In the genomic region with DNA sequence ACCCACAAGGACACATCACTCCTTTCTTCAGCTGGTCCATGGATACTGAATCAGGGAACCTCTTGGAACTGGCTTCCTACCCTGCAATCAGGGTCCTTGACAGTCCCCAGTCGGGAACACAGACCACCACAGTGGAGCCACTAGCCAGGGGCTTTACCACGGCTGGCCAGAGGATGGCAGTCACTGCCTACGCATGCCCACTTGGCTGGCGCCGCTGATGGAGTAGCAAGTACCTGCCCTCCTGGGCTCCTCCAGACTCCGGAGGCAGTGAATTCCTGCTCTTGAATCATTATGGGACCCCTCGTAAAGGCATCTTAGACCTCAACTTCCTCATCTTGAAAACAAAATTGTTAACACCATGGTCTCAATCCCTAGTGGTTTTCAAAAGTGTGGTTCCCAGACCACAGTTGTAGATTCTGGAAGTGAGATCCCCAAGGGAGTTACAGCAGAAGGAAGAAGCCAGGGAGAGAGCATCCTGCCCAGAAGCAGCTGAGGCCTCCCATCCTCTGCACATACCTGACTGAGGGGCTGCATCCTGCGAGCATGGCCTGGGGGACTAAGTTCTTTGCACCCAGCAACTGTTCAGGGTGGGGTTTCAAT, we compare ENCODE assay signal across 8 cellular contexts.
DNase-seq lines count a peak whose midpoint lies in the region; ATAC-seq and TF ChIP-seq lines count a peak whose summit lies in the region.

No MANE protein-coding gene starts in this region.

- H3K4me1 Mint-ChIP-seq in T-helper 2 cell treated with Interferon-gamma antibody and Interleukin-4, amounts not matched to agents 5 μg/mL and 100 μg/mL, for 36 hours (ENCODE audit: low read depth) = peaks cover 5% of the 10 kb centered on the region

- in situ Hi-C loops in T47D (cut with HindIII; ENCODE audit: low pct_unique_long_range_greater_than_20kb, low sequenced_read_pairs) = no loop called here

- peak; percentile 6 for DNase-seq in NCI-H146 treated with DMSO at 0.1 percent for 48 hours (lab: John Stamatoyannopoulos, UW; ENCODE audit: unreplicated experiment)
- DNase-seq in T-helper 2 cell treated with Interferon-gamma antibody and Interleukin-4, amounts not matched to agents 5 μg/mL and 100 μg/mL, for 36 hours (ENCODE audit: low spot score) = peak; percentile 31
- peak; percentile 56 to 74 for DNase-seq in T47D (ENCODE audit: low read depth in 1 of 2, low spot score in 1 of 2)
- peak; percentile 64 for DNase-seq in iris pigment epithelial cell (ENCODE audit: low read depth)
- peak; percentile 63 for DNase-seq in stimulated activated CD4-positive, alpha-beta T cell treated with anti-CD3 and anti-CD28 coated beads, Interleukin-1b, Interleukin-23, amount 100 ng/mL, for 48 hours

- peak; percentile 94 for TF ChIP-seq CTCF in 22Rv1 (IDR thresholded peaks at IDR 0.05)
- peak; percentile 90 for TF ChIP-seq CTCF in GM12874 (IDR thresholded peaks at IDR 0.05; ENCODE audit: insufficient read depth, low read depth, low read length)

- no peaks in the 10 kb centered on the region for H3K9me3 Mint-ChIP-seq in T-helper 2 cell treated with Interferon-gamma antibody and Interleukin-4, amounts not matched to agents 5 μg/mL and 100 μg/mL, for 36 hours

- H3K27ac ChIP-seq in 22Rv1 = no peak overlapping the region

- no peak for ATAC-seq in GM18867 (IDR thresholded peaks at IDR 0.05; ENCODE audit: unreplicated experiment)

- no peak overlapping the region for H3K27ac Mint-ChIP-seq in T-helper 2 cell treated with Interferon-gamma antibody and Interleukin-4, amounts not matched to agents 5 μg/mL and 100 μg/mL, for 36 hours

- H3K27me3 Mint-ChIP-seq in T-helper 2 cell treated with Interferon-gamma antibody and Interleukin-4, amounts not matched to agents 5 μg/mL and 100 μg/mL, for 36 hours (ENCODE audit: low read depth) = peaks cover 10% of the 10 kb centered on the region

- H3K4me3 Mint-ChIP-seq in T-helper 2 cell treated with Interferon-gamma antibody and Interleukin-4, amounts not matched to agents 5 μg/mL and 100 μg/mL, for 36 hours = no peak overlapping the region

- H3K36me3 Mint-ChIP-seq in T-helper 2 cell treated with Interferon-gamma antibody and Interleukin-4, amounts not matched to agents 5 μg/mL and 100 μg/mL, for 36 hours (ENCODE audit: low read depth) = no peaks in the 10 kb centered on the region

Comparison
In these comparisons a context has a peak if more than half of its experiments do, and no peak if none do; other contexts are left out.
1. DNase-seq: peak in every context shown above with its lines; median percentile 65 in T47D; 64 in iris pigment epithelial cell; 63 in stimulated activated CD4-positive, alpha-beta T cell treated with anti-CD3 and anti-CD28 coated beads, Interleukin-1b, Interleukin-23, amount 100 ng/mL, for 48 hours; 31 in T-helper 2 cell treated with Interferon-gamma antibody and Interleukin-4, amounts not matched to agents 5 μg/mL and 100 μg/mL, for 36 hours; 6 in NCI-H146 treated with DMSO at 0.1 percent for 48 hours.